In the genomic region with DNA sequence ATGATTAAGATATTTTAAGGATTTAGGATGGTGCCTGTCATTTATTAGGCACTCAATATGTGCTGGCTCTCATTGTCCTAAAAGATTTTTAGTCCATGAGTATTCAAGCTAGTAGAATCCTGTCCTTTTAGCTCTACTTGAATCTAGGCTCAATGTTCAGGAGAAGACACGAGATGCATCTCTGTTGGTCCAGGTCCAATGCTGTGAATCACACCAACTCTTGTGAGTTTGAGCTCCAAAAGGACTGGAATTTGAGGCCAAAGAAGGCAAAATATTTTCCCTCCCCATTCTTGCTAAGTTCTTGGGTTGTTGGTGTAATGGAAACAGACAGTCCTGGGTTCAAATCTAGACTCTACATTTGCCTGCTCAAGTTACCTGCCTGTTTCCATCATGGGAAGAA, we compare ENCODE assay signal across 18 cellular contexts. TPM values are rescaled to one million over a fixed set of nuclear protein-coding genes. Genes with fewer than 3 reads are reported as not detected.
DNase-seq lines count a peak whose midpoint lies in the region; TF ChIP-seq lines count a peak whose summit lies in the region.
"Had no signal": no experiment of that assay in that cellular context is flagged by ENCODE, and none has a peak within 500 bp of the region (broad histone marks: within the 10 kb centered on the region; RNA-seq: fewer than 3 reads in every experiment).

No MANE protein-coding gene starts in this region.

- in situ Hi-C loops in ACHN (cut with HindIII; ENCODE audit: low pct_ligation_motif_present, low pct_unique_long_range_greater_than_20kb, low sequenced_read_pairs), result no loop called here

- H3K36me3 ChIP-seq in adipocyte (ENCODE audit: control insufficient read depth, insufficient read depth, low read length, severe bottlenecking), result no peaks in the 10 kb centered on the region
- H3K36me3 ChIP-seq in skeletal muscle tissue (ENCODE audit: control insufficient read depth in 3 of 3, insufficient read depth in 3 of 3, low read length in 3 of 3), result no peaks in the 10 kb centered on the region
- no peaks in the 10 kb centered on the region for H3K36me3 ChIP-seq in endodermal cell (ENCODE audit: control insufficient read depth, insufficient read depth, low read length)
- H3K36me3 ChIP-seq: neutrophil had no signal

- TF ChIP-seq CTCF in fibroblast of pulmonary artery (IDR thresholded peaks at IDR 0.05; ENCODE audit: low read length, missing control alignments) (no peak), endodermal cell (conservative IDR thresholded peaks at IDR 0.05) (no peak)

- peak overlapping the region; percentile 65 for H3K27ac ChIP-seq in skeletal muscle tissue (ENCODE audit: low read depth, low read length)
- H3K27ac ChIP-seq in endodermal cell (ENCODE audit: low read depth, low read length), result no peak overlapping the region
- H3K27ac ChIP-seq: HL-60, KMS-11, neutrophil had no signal

- H3K27me3 ChIP-seq in adipocyte (replicated peaks; ENCODE audit: control insufficient read depth, insufficient read depth, low read length) (no peaks in the 10 kb centered on the region), skeletal muscle tissue (ENCODE audit: control insufficient read depth in 3 of 3, insufficient read depth in 3 of 3, low read length in 3 of 3) (peaks cover 18 to 40% (median 38%) of the 10 kb centered on the region in 3 donors), endodermal cell (ENCODE audit: control insufficient read depth, insufficient read depth, low read length, poor library complexity, severe bottlenecking) (peaks cover 89% of the 10 kb centered on the region)

- H3K4me1 ChIP-seq in adipocyte (ENCODE audit: control insufficient read depth, insufficient read depth, low read length), result peaks cover 35% of the 10 kb centered on the region
- H3K4me1 ChIP-seq in skeletal muscle tissue (ENCODE audit: control insufficient read depth in 3 of 3, insufficient read depth in 3 of 3, low read length in 3 of 3), result peaks cover 3 to 14% (median 9%) of the 10 kb centered on the region in 3 donors
- peaks cover 5% of the 10 kb centered on the region for H3K4me1 ChIP-seq in endodermal cell (ENCODE audit: control insufficient read depth, insufficient read depth, low read length)

- H3K9me3 Mint-ChIP-seq in endodermal cell, result no peaks in the 10 kb centered on the region
- H3K9me3 Mint-ChIP-seq: immature natural killer cell had no signal

- H3K4me3 ChIP-seq in adipocyte (ENCODE audit: low read length) (peak overlapping the region; percentile 84), fibroblast of pulmonary artery (replicated peaks; ENCODE audit: low read depth, low read length) (no peak overlapping the region), skeletal muscle tissue (ENCODE audit: low read length in 3 of 3) (peak overlapping the region in 1 of 3 donors; percentile 14), endodermal cell (ENCODE audit: low read length) (no peak overlapping the region)

- peaks cover 88% of the 10 kb centered on the region for H3K27me3 Mint-ChIP-seq in endodermal cell (ENCODE audit: insufficient read depth)

- no peaks in the 10 kb centered on the region for H3K36me3 Mint-ChIP-seq in endodermal cell (ENCODE audit: low read depth)

- peak overlapping the region; percentile 87 for H3K9ac ChIP-seq in adipocyte (ENCODE audit: low read length)
- no peak overlapping the region for H3K9ac ChIP-seq in skeletal muscle tissue (ENCODE audit: low read depth in 1 of 3, low read length in 3 of 3)
- no peak overlapping the region for H3K9ac ChIP-seq in endodermal cell (ENCODE audit: extremely low read depth, low read length, poor library complexity, severe bottlenecking)
- H3K9ac ChIP-seq: KMS-11 had no signal

- no peak overlapping the region for H3K4me3 Mint-ChIP-seq in endodermal cell

- DNase-seq in EH (ENCODE audit: low read depth), result peak; percentile 97
- DNase-seq in adipocyte (ENCODE audit: low read depth), result peak; percentile 61
- peak; percentile 62 for DNase-seq in fibroblast of pulmonary artery (ENCODE audit: low read depth)
- no peak for DNase-seq in medulla oblongata (ENCODE audit: extremely low spot score)
- no peak for DNase-seq in ACHN
- DNase-seq in HPDE6-E6E7 (ENCODE audit: extremely low spot score), result no peak
- DNase-seq in endodermal cell, result no peak
- DNase-seq: activated CD4-positive, alpha-beta T cell treated with anti-CD3 and anti-CD28 coated beads, Interleukin-2, amount 50 U/mL, for 48 hours; CD4-positive, CD25-positive, alpha-beta regulatory T cell; immature natural killer cell; mesendoderm; NCI-H1436; NCI-H226; stimulated activated CD4-positive, alpha-beta T cell treated with anti-CD3 and anti-CD28 coated beads, Interleukin-4, amount 100 ng/mL, for 24 hours had no signal

- H3K9me3 ChIP-seq in adipocyte (ENCODE audit: control insufficient read depth, low read length) (no peaks in the 10 kb centered on the region), skeletal muscle tissue (ENCODE audit: control insufficient read depth in 3 of 3, low read length in 3 of 3) (no peaks in the 10 kb centered on the region), endodermal cell (ENCODE audit: control insufficient read depth, low read length) (no peaks in the 10 kb centered on the region)
- H3K9me3 ChIP-seq: neutrophil had no signal

- peaks cover 4% of the 10 kb centered on the region for H3K4me1 Mint-ChIP-seq in endodermal cell

- no peak overlapping the region for H3K27ac Mint-ChIP-seq in endodermal cell
- H3K27ac Mint-ChIP-seq: CD4-positive, CD25-positive, alpha-beta regulatory T cell; immature natural killer cell had no signal

- 88 to 100% methylated on average over 1 of the region's 1 CpG for WGBS in endodermal cell (ENCODE audit: insufficient coverage in 1 of 2, insufficient read length in 1 of 2), 2 experiments

RNA-seq across cellular contexts. Expression of gene PODN, which starts 1.4 kb away (rescaled TPM):
- total RNA-seq in skeletal muscle tissue (3.7 TPM), endodermal cell (1 to 10 TPM; 3.0 to 3.6 TPM)
- polyA plus RNA-seq in endodermal cell (2013, experiment 1 of 2), result 0.53 TPM
- polyA plus RNA-seq in endodermal cell (2013, experiment 2 of 2), result 0.70 TPM
- total RNA-seq: CD4-positive, CD25-positive, alpha-beta regulatory T cell had no signal
- polyA plus RNA-seq: CD4-positive, CD25-positive, alpha-beta regulatory T cell had no signal

Comparison
In these comparisons a context has a peak if more than half of its experiments do, and no peak if none do; other contexts are left out.
1. DNase-seq: peak in EH (single experiment), adipocyte (single experiment) and fibroblast of pulmonary artery (single experiment); none in medulla oblongata (single experiment), ACHN (single experiment), HPDE6-E6E7 (single experiment) and endodermal cell (single experiment).